24 cellular contexts compared by ENCODE assay signal in the genomic region with DNA sequence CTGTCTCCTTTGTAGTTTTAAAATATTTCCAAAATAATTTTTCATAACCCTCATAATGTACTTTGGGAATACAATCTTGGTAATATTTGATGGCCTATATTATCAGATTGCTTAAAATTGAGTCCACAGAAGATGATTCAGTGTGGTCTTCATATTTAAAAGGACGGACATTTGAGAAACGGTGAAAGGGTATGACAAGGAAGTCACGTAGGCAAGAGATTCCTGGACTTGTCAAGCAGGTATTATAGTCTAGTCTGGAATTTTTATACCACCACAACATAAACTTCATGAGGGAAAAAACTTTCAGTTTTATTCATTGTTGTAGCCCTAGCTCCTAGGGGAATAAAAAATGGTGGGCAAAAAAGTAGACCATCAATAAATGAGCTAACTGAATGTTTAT.
DNase-seq lines count a peak whose midpoint lies in the region; ATAC-seq and TF ChIP-seq lines count a peak whose summit lies in the region.
"Had no signal": no experiment of that assay in that cellular context is flagged by ENCODE, and none has a peak within 500 bp of the region (broad histone marks: within the 10 kb centered on the region; RNA-seq: fewer than 3 reads in every experiment).

No MANE protein-coding gene starts in this region.

- TF ChIP-seq CTCF in osteoblast (IDR thresholded peaks at IDR 0.05; ENCODE audit: extremely low read depth, low read depth, low read length) (no peak), tibial artery (IDR thresholded peaks at IDR 0.05) (no peak)

- H3K36me3 Mint-ChIP-seq in stimulated activated naive CD8-positive, alpha-beta T cell treated with anti-CD3 and anti-CD28 coated beads, Interleukin-15, Interleukin-2, amounts not matched to agents 100 ng/mL and 50 ng/mL, for 24 hours (ENCODE audit: low read depth) = peaks cover 74% of the 10 kb centered on the region
- peaks cover 46% of the 10 kb centered on the region for H3K36me3 Mint-ChIP-seq in activated naive CD8-positive, alpha-beta T cell treated with anti-CD3 and anti-CD28 coated beads for 36 hours

- H3K9me3 ChIP-seq in osteoblast (ENCODE audit: low read depth, low read length) = no peaks in the 10 kb centered on the region
- no peaks in the 10 kb centered on the region for H3K9me3 ChIP-seq in tibial artery
- H3K9me3 ChIP-seq: gastroesophageal sphincter had no signal

- no peaks in the 10 kb centered on the region for H3K9me3 Mint-ChIP-seq in stimulated activated naive CD8-positive, alpha-beta T cell treated with anti-CD3 and anti-CD28 coated beads, Interleukin-15, Interleukin-2, amounts not matched to agents 100 ng/mL and 50 ng/mL, for 24 hours
- H3K9me3 Mint-ChIP-seq in stimulated activated naive CD8-positive, alpha-beta T cell treated with anti-CD3 and anti-CD28 coated beads, Interleukin-15, amount 100 ng/mL, for 72 hours = no peaks in the 10 kb centered on the region
- H3K9me3 Mint-ChIP-seq in activated naive CD8-positive, alpha-beta T cell treated with anti-CD3 and anti-CD28 coated beads for 36 hours = no peaks in the 10 kb centered on the region
- H3K9me3 Mint-ChIP-seq: activated naive CD8-positive, alpha-beta T cell treated with anti-CD3 and anti-CD28 coated beads, Interleukin-2, amount 10 ng/mL, durations not matched to agents 7 days and 5 days; activated T-helper 1 cell treated with anti-CD3 and anti-CD28 coated beads, Interleukin-12 subunit alpha, Interleukin-12 subunit beta, Interleukin-2, Interleukin-4 antibody, amounts not matched to agents 30 ng/mL and 10 ng/mL and 1 ng/mL, durations not matched to agents 14 hours and 24 hours and 36 hours; CD4-positive, CD25-positive, alpha-beta regulatory T cell; dendritic cell treated with granulocyte-macrophage colony-stimulating factor and Interleukin-4, amounts not matched to agents 40 ng/mL and 50 ng/mL, for 4 days; endodermal cell; T-helper 2 cell treated with Interferon-gamma antibody and Interleukin-4, amounts not matched to agents 5 μg/mL and 100 μg/mL, for 36 hours had no signal

- no peak overlapping the region for H3K4me2 ChIP-seq in osteoblast (ENCODE audit: insufficient read depth, low read length)

- H3K79me2 ChIP-seq in osteoblast (ENCODE audit: insufficient read depth, low read length) = peaks cover 52% of the 10 kb centered on the region

- H2AFZ ChIP-seq in osteoblast (ENCODE audit: low read length) = no peak overlapping the region

- H3K4me3 ChIP-seq in osteoblast (ENCODE audit: insufficient read depth, low read length) (no peak overlapping the region), tibial artery (no peak overlapping the region)
- H3K4me3 ChIP-seq: gastroesophageal sphincter had no signal

- H3K4me1 Mint-ChIP-seq in stimulated activated naive CD8-positive, alpha-beta T cell treated with anti-CD3 and anti-CD28 coated beads, Interleukin-15, Interleukin-2, amounts not matched to agents 100 ng/mL and 50 ng/mL, for 24 hours (ENCODE audit: low read depth) = peaks cover 58% of the 10 kb centered on the region
- H3K4me1 Mint-ChIP-seq in stimulated activated naive CD8-positive, alpha-beta T cell treated with anti-CD3 and anti-CD28 coated beads, Interleukin-15, amount 100 ng/mL, for 72 hours = peaks cover 61% of the 10 kb centered on the region
- H3K4me1 Mint-ChIP-seq in activated naive CD8-positive, alpha-beta T cell treated with anti-CD3 and anti-CD28 coated beads for 36 hours = peaks cover 53% of the 10 kb centered on the region
- H3K4me1 Mint-ChIP-seq: endodermal cell had no signal

- peaks cover 44% of the 10 kb centered on the region for H3K36me3 ChIP-seq in osteoblast (ENCODE audit: insufficient read depth, low read length)
- H3K36me3 ChIP-seq in tibial artery = peaks cover 24 to 39% (median 29%) of the 10 kb centered on the region in 3 donors

- no peaks in the 10 kb centered on the region for H3K27me3 Mint-ChIP-seq in stimulated activated naive CD8-positive, alpha-beta T cell treated with anti-CD3 and anti-CD28 coated beads, Interleukin-15, Interleukin-2, amounts not matched to agents 100 ng/mL and 50 ng/mL, for 24 hours
- no peaks in the 10 kb centered on the region for H3K27me3 Mint-ChIP-seq in stimulated activated naive CD8-positive, alpha-beta T cell treated with anti-CD3 and anti-CD28 coated beads, Interleukin-15, amount 100 ng/mL, for 72 hours
- no peaks in the 10 kb centered on the region for H3K27me3 Mint-ChIP-seq in activated naive CD8-positive, alpha-beta T cell treated with anti-CD3 and anti-CD28 coated beads for 36 hours
- H3K27me3 Mint-ChIP-seq: activated naive CD8-positive, alpha-beta T cell treated with anti-CD3 and anti-CD28 coated beads, Interleukin-2, amount 10 ng/mL, durations not matched to agents 7 days and 5 days; CD4-positive, CD25-positive, alpha-beta regulatory T cell; dendritic cell treated with granulocyte-macrophage colony-stimulating factor and Interleukin-4, amounts not matched to agents 40 ng/mL and 50 ng/mL, for 4 days had no signal

- ATAC-seq in stimulated activated naive CD8-positive, alpha-beta T cell treated with anti-CD3 and anti-CD28 coated beads, Interleukin-15, amount 100 ng/mL, for 72 hours = no peak
- no peak for ATAC-seq in GM18520 (IDR thresholded peaks at IDR 0.05; ENCODE audit: unreplicated experiment)
- ATAC-seq: gastroesophageal sphincter, left lobe of liver had no signal

- H4K20me1 ChIP-seq in osteoblast (ENCODE audit: insufficient read depth, low read length) = no peaks in the 10 kb centered on the region

- DNase-seq in stimulated activated naive CD8-positive, alpha-beta T cell treated with anti-CD3 and anti-CD28 coated beads, Interleukin-15, amount 100 ng/mL, for 72 hours = no peak
- no peak for DNase-seq in activated naive CD8-positive, alpha-beta T cell treated with anti-CD3 and anti-CD28 coated beads for 36 hours
- no peak for DNase-seq in osteoblast (ENCODE audit: insufficient read length, low spot score, missing footprints)
- no peak for DNase-seq in activated CD4-positive, CD25-positive, alpha-beta regulatory T cell (lab: John Stamatoyannopoulos, UW)
- no peak for DNase-seq in tibial artery
- DNase-seq: activated CD4-positive, alpha-beta T cell treated with anti-CD3 and anti-CD28 coated beads for 4 hours; activated naive CD8-positive, alpha-beta T cell treated with anti-CD3 and anti-CD28 coated beads, Interleukin-2, amount 10 ng/mL, durations not matched to agents 7 days and 5 days; CD4-positive, CD25-positive, alpha-beta regulatory T cell; central memory CD4-positive, alpha-beta T cell; endodermal cell; hippocampal formation; MV-4-11; NCI-H146; NCI-H446 treated with DMSO at 0.1 percent for 48 hours; occipital lobe; small intestine; stimulated activated CD4-positive, alpha-beta T cell treated with anti-CD3 and anti-CD28 coated beads, Interleukin-1b, Interleukin-23, amount 100 ng/mL, for 48 hours had no signal

- H3K4me1 ChIP-seq in osteoblast (ENCODE audit: insufficient read depth, low read length) (peaks cover 18% of the 10 kb centered on the region), tibial artery (peaks cover 0 to 31% (median 6%) of the 10 kb centered on the region in 4 donors)

- H3K27ac Mint-ChIP-seq in stimulated activated naive CD8-positive, alpha-beta T cell treated with anti-CD3 and anti-CD28 coated beads, Interleukin-15, Interleukin-2, amounts not matched to agents 100 ng/mL and 50 ng/mL, for 24 hours = peak overlapping the region; percentile 45
- no peak overlapping the region for H3K27ac Mint-ChIP-seq in stimulated activated naive CD8-positive, alpha-beta T cell treated with anti-CD3 and anti-CD28 coated beads, Interleukin-15, amount 100 ng/mL, for 72 hours
- H3K27ac Mint-ChIP-seq in activated naive CD8-positive, alpha-beta T cell treated with anti-CD3 and anti-CD28 coated beads for 36 hours = peak overlapping the region; percentile 12
- H3K27ac Mint-ChIP-seq: activated naive CD8-positive, alpha-beta T cell treated with anti-CD3 and anti-CD28 coated beads, Interleukin-2, amount 10 ng/mL, durations not matched to agents 7 days and 5 days; dendritic cell treated with granulocyte-macrophage colony-stimulating factor and Interleukin-4, amounts not matched to agents 40 ng/mL and 50 ng/mL, for 4 days; endodermal cell; T-helper 2 cell treated with Interferon-gamma antibody and Interleukin-4, amounts not matched to agents 5 μg/mL and 100 μg/mL, for 36 hours had no signal

- no peak overlapping the region for H3K4me3 Mint-ChIP-seq in stimulated activated naive CD8-positive, alpha-beta T cell treated with anti-CD3 and anti-CD28 coated beads, Interleukin-15, Interleukin-2, amounts not matched to agents 100 ng/mL and 50 ng/mL, for 24 hours
- H3K4me3 Mint-ChIP-seq in stimulated activated naive CD8-positive, alpha-beta T cell treated with anti-CD3 and anti-CD28 coated beads, Interleukin-15, amount 100 ng/mL, for 72 hours = no peak overlapping the region
- H3K4me3 Mint-ChIP-seq in activated naive CD8-positive, alpha-beta T cell treated with anti-CD3 and anti-CD28 coated beads for 36 hours = no peak overlapping the region
- H3K4me3 Mint-ChIP-seq: activated naive CD8-positive, alpha-beta T cell treated with anti-CD3 and anti-CD28 coated beads, Interleukin-2, amount 10 ng/mL, durations not matched to agents 7 days and 5 days; activated T-helper 1 cell treated with anti-CD3 and anti-CD28 coated beads, Interleukin-12 subunit alpha, Interleukin-12 subunit beta, Interleukin-2, Interleukin-4 antibody, amounts not matched to agents 30 ng/mL and 10 ng/mL and 1 ng/mL, durations not matched to agents 14 hours and 24 hours and 36 hours; CD4-positive, CD25-positive, alpha-beta regulatory T cell; dendritic cell treated with granulocyte-macrophage colony-stimulating factor and Interleukin-4, amounts not matched to agents 40 ng/mL and 50 ng/mL, for 4 days; endodermal cell; T-helper 2 cell treated with Interferon-gamma antibody and Interleukin-4, amounts not matched to agents 5 μg/mL and 100 μg/mL, for 36 hours had no signal

- H3K27ac ChIP-seq in osteoblast (ENCODE audit: low read depth, low read length) (peak overlapping the region; percentile 48), tibial artery (no peak overlapping the region)

- intact Hi-C loops in tibial artery (cut with DNase I; ENCODE audit: low total_unique reads) = no loop called here

- H3K27me3 ChIP-seq in osteoblast (ENCODE audit: insufficient read depth, low read length) (no peaks in the 10 kb centered on the region), tibial artery (no peaks in the 10 kb centered on the region)
- H3K27me3 ChIP-seq: gastroesophageal sphincter had no signal

Comparison
In these comparisons a context has a peak if more than half of its experiments do, and no peak if none do; other contexts are left out.
1. H3K27ac Mint-ChIP-seq: peak in stimulated activated naive CD8-positive, alpha-beta T cell treated with anti-CD3 and anti-CD28 coated beads, Interleukin-15, Interleukin-2, amounts not matched to agents 100 ng/mL and 50 ng/mL, for 24 hours (single experiment) and activated naive CD8-positive, alpha-beta T cell treated with anti-CD3 and anti-CD28 coated beads for 36 hours (single experiment); none in stimulated activated naive CD8-positive, alpha-beta T cell treated with anti-CD3 and anti-CD28 coated beads, Interleukin-15, amount 100 ng/mL, for 72 hours (0 of 2).